In the genomic region with DNA sequence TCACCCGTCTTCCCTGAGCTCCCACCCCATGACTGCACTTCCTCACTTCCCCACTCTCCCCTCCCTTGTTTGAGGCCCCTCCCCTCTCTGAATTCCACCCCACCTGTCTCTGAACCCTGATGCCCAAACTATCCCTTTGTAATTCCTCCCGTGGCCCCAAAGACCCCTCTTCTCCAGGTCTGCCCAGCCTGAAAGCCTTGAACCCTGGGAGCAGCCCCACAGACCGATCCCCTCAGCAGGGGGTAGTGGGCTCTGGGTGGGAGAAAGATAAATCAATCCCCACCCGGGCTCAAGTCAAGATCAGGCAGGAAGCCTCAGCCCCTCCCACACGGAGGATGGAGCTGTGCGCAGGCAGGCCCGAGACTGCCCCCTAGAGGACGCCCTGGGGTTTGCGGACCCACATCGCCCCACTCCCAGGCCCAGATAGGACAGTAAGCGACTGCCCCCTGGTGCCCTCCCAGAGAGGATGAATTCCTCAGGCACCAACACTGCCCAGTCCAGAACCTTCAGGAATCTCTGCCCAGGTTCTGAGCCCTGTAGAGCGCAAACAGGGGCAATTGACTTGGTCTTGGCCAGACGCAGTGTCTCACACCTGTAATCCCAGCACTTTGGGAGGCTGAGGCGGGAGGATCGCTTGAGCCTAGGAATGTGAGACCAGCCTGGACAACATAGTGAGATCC, we compare ENCODE assay signal across 8 cellular contexts. TPM values are rescaled to one million over a fixed set of nuclear protein-coding genes. Genes with fewer than 3 reads are reported as not detected.
DNase-seq lines count a peak whose midpoint lies in the region; ATAC-seq and TF ChIP-seq lines count a peak whose summit lies in the region.

No MANE protein-coding gene starts in this region.

- 12% methylated on average over 15 of the region's 15 CpGs for WGBS in HUES64

- peak overlapping the region; percentile 26 for H3K4me3 Mint-ChIP-seq in CD4-positive, alpha-beta T cell
- H3K4me3 Mint-ChIP-seq in effector memory CD8-positive, alpha-beta T cell, result peak overlapping the region; percentile 33 to 54

- H3K9ac ChIP-seq in HUES64 (ENCODE audit: low read depth, low read length), result no peak overlapping the region

- peaks cover 27% of the 10 kb centered on the region for H3K4me1 Mint-ChIP-seq in CD4-positive, alpha-beta T cell (ENCODE audit: low read depth)
- peaks cover 20% of the 10 kb centered on the region in 2 donors for H3K4me1 Mint-ChIP-seq in effector memory CD8-positive, alpha-beta T cell (ENCODE audit: low read depth in 2 of 2)

- H3K27me3 Mint-ChIP-seq in CD4-positive, alpha-beta T cell, result no peaks in the 10 kb centered on the region
- H3K27me3 Mint-ChIP-seq in effector memory CD8-positive, alpha-beta T cell, result no peaks in the 10 kb centered on the region

- H3K36me3 ChIP-seq in HUES64 (ENCODE audit: insufficient read depth, low read length), result no peaks in the 10 kb centered on the region

- H3K27me3 ChIP-seq in CD4-positive, alpha-beta T cell (ENCODE audit: control insufficient read depth, insufficient read depth, low read length), result no peaks in the 10 kb centered on the region
- no peaks in the 10 kb centered on the region for H3K27me3 ChIP-seq in HUES64 (ENCODE audit: insufficient read depth, low read length)

- intact Hi-C loops in CD4-positive, alpha-beta T cell (cut with DNase I, micrococcal nuclease), result loop anchor here (1.0 to 10.0 kb wide), 3 partner anchors 23 to 439 kb away; a partner anchor contains a TSS

- H3K9me3 ChIP-seq in CD4-positive, alpha-beta T cell (ENCODE audit: control insufficient read depth, low read length), result no peaks in the 10 kb centered on the region
- no peaks in the 10 kb centered on the region for H3K9me3 ChIP-seq in HUES64 (ENCODE audit: insufficient read depth, low read depth, low read length)

- H3K36me3 Mint-ChIP-seq in CD4-positive, alpha-beta T cell (ENCODE audit: low read depth), result peaks cover 8% of the 10 kb centered on the region
- peaks cover 12% of the 10 kb centered on the region for H3K36me3 Mint-ChIP-seq in effector memory CD8-positive, alpha-beta T cell (ENCODE audit: insufficient read depth)

- DNase-seq in CD4-positive, alpha-beta T cell, result peak; percentile 92 to 98 (median 96)
- DNase-seq in NOMO-1 (lab: John Stamatoyannopoulos, UW; ENCODE audit: unreplicated experiment in 2 of 2) (peak; percentile 100), mesenteric fat pad (ENCODE audit: low spot score) (peak; percentile 97)
- peak; percentile 86 to 92 for DNase-seq in activated CD8-positive, alpha-beta memory T cell treated with anti-CD3 and anti-CD28 coated beads for 4 hours (ENCODE audit: low read depth in 2 of 2)
- peak; percentile 95 to 96 (median 96) for DNase-seq in effector memory CD8-positive, alpha-beta T cell
- peak; percentile 94 to 96 for DNase-seq in stimulated activated CD8-positive, alpha-beta memory T cell treated with anti-CD3 and anti-CD28 coated beads, Interleukin-2, amount 100 ng/mL, for 48 hours (ENCODE audit: low read depth in 2 of 2)

- ATAC-seq in CD4-positive, alpha-beta T cell (ENCODE audit: poor library complexity), result peak; percentile 68
- peak; percentile 43 for ATAC-seq in GM21360 (IDR thresholded peaks at IDR 0.05; ENCODE audit: unreplicated experiment)
- peak; percentile 61 for ATAC-seq in effector memory CD8-positive, alpha-beta T cell (replicated peaks)

- peak overlapping the region; percentile 5 for H3K27ac Mint-ChIP-seq in CD4-positive, alpha-beta T cell
- H3K27ac Mint-ChIP-seq in effector memory CD8-positive, alpha-beta T cell, result peak overlapping the region in 1 of 2 donors; percentile 10

- peak overlapping the region; percentile 53 for H3K4me3 ChIP-seq in HUES64 (ENCODE audit: low read length)

- peaks cover 12% of the 10 kb centered on the region for H3K4me1 ChIP-seq in HUES64 (ENCODE audit: insufficient read depth, low read length)

- TF ChIP-seq CTCF in CD4-positive, alpha-beta T cell (IDR thresholded peaks at IDR 0.05), result peak; percentile 99

- CTCF ChIA-PET in CD4-positive, alpha-beta T cell (lab: Charles Lee), result interaction anchor here (0.6 to 3.9 kb wide), 27 partner anchors 8 to 209 kb away, joined by 3 to 44 read pairs (median 5); a partner anchor contains a TSS

- H3K27ac ChIP-seq in CD4-positive, alpha-beta T cell (ENCODE audit: low read depth, low read length), result no peak overlapping the region
- H3K27ac ChIP-seq in HUES64 (ENCODE audit: low read depth, low read length), result no peak overlapping the region

- POLR2A ChIA-PET in CD4-positive, alpha-beta T cell (lab: Charles Lee), result interaction anchor here (0.6 to 1.6 kb wide), 8 partner anchors 9 to 400 kb away, joined by 3 to 10 read pairs (median 5); a partner anchor contains a TSS

- H3K9me3 Mint-ChIP-seq in CD4-positive, alpha-beta T cell, result no peaks in the 10 kb centered on the region
- no peaks in the 10 kb centered on the region for H3K9me3 Mint-ChIP-seq in effector memory CD8-positive, alpha-beta T cell

RNA-seq across cellular contexts. Expression of a gene that starts 11.7 kb away (rescaled TPM):
- 10 to 100 TPM; 38.0 to 38.6 TPM for total RNA-seq in CD4-positive, alpha-beta T cell
- polyA plus RNA-seq in HUES64 (2013, experiment 1 of 2), result 203 TPM
- polyA plus RNA-seq in HUES64 (2013, experiment 2 of 2), result 252 TPM
- total RNA-seq in mesenteric fat pad, result 813 TPM

RNA-seq across cellular contexts. Expression of a gene that starts 44.6 kb away (rescaled TPM):
- 10 to 100 TPM; 23.4 to 24.3 TPM for total RNA-seq in CD4-positive, alpha-beta T cell
- polyA plus RNA-seq in HUES64 (2013, experiment 1 of 2), result 169 TPM
- polyA plus RNA-seq in HUES64 (2013, experiment 2 of 2), result 171 TPM
- 297 TPM for total RNA-seq in mesenteric fat pad

Comparison
In these comparisons a context has a peak if more than half of its experiments do, and no peak if none do; other contexts are left out.
1. RNA of a gene that starts 11.7 kb away (total RNA-seq): 813 TPM in mesenteric fat pad (single experiment); 38.0 to 38.6 TPM in CD4-positive, alpha-beta T cell; every median in the first group is over 10 times any median in the second.
2. RNA of a gene that starts 44.6 kb away (total RNA-seq): 297 TPM in mesenteric fat pad (single experiment); 23.4 to 24.3 TPM in CD4-positive, alpha-beta T cell; every median in the first group is over 10 times any median in the second.
3. Peak in every context shown above with its lines, with median percentiles within 50 percentile points of each other: ATAC-seq and DNase-seq.